ENCODE assay signal across 8 cellular contexts in the genomic region with DNA sequence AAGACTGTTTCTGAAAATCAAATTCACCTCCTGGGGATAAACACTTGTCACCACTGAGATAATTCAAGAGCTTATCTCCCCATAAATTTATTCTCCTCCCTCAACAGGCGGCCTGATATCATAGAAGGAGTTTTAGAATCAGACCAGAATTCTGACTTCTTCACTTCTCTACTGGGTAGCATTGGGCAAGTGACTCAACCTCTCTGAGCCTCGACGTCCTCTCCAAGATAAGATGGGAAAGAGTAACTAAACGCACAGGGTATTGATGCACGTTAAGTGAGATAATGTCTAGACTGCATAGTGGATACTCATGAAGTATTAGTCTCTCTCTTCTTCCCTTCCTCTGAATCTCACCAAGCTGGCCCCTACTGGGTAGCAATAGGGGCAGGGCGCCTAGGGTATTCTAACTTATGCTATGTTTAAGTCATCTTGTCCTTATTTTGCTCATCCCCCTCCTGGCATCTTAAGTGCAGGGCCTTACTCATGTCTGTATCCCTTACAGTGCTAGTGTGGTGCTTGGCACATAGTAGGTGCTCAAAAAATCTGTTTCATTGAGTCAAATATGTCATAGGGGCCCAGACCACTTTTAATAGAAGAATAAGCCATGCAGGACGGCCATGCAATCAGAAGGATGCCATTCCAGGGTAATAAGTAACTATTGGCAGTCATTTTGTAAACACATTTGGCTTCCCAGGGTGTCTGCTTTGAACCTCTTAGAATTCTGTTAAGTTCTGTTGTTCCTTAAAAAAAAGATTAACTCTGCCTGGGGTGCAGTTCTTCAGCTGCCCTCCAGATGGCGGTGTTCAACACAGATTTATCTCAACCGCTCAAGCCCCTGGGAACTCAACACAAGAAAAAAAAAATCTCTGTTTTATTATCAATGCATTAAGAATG.
DNase-seq lines count a peak whose midpoint lies in the region; ATAC-seq and TF ChIP-seq lines count a peak whose summit lies in the region.

No MANE protein-coding gene starts in this region.

- no peaks in the 10 kb centered on the region for H3K4me1 ChIP-seq in heart left ventricle

- H3K27ac ChIP-seq in C4-2B (no peak overlapping the region), heart left ventricle (no peak overlapping the region)

- intact Hi-C loops in heart left ventricle (cut with DNase I), result loop anchor here in 7 of 10 donors (1.0 to 10.0 kb wide), 6 partner anchors 244 to 586 kb away; a partner anchor contains a TSS

- TF ChIP-seq CTCF in C4-2B (conservative IDR thresholded peaks at IDR 0.05), result peak; percentile 95
- peak; percentile 85 for TF ChIP-seq CTCF in GM13976 (IDR thresholded peaks at IDR 0.05; ENCODE audit: borderline replicate concordance, control extremely low read depth, extremely low read depth, insufficient read depth, missing control alignments)
- TF ChIP-seq CTCF in heart left ventricle (IDR thresholded peaks at IDR 0.05), result peak; percentile 91 to 98 (median 95)

- peaks cover 0 to 31% (median 0%) of the 10 kb centered on the region in 9 donors for H3K27me3 ChIP-seq in heart left ventricle

- H3K4me3 ChIP-seq in heart left ventricle, result no peak overlapping the region

- no peaks in the 10 kb centered on the region for H3K36me3 ChIP-seq in heart left ventricle

- in situ Hi-C loops in GM13976 (cut with MboI; ENCODE audit: low sequenced_read_pairs, unreplicated experiment), result loop anchor here (10.0 kb wide), 1 partner anchor 366 kb away; no protein-coding TSS in a partner anchor

- DNase-seq in GM13976 (ENCODE audit: low spot score) (peak; percentile 52), NCI-H446 treated with DMSO at 0.1 percent for 48 hours (lab: John Stamatoyannopoulos, UW) (peak; percentile 10), heart left ventricle (peak in 2 of 5 donors; percentile 30 to 31), putamen (ENCODE audit: low spot score) (peak; percentile 34)
- peak; percentile 3 for DNase-seq in activated gamma-delta T cell treated with anti-CD3 and anti-CD28 coated beads, Interleukin-2, amount 50 U/mL, for 16 hours (ENCODE audit: low read depth)

- TF ChIP-seq POLR2A in heart left ventricle (IDR thresholded peaks at IDR 0.05), result no peak

- 50 to 53% (median 52%) methylated on average over 9 of the region's 9 CpGs for WGBS in heart left ventricle, 4 donors

- peak in 1 of 4 donors; percentile 28 for ATAC-seq in heart left ventricle
- no peak for ATAC-seq in HG02642 (IDR thresholded peaks at IDR 0.05; ENCODE audit: poor library complexity, unreplicated experiment)
- no peak for ATAC-seq in HG03520 (IDR thresholded peaks at IDR 0.05; ENCODE audit: unreplicated experiment)

- no peaks in the 10 kb centered on the region for H3K9me3 ChIP-seq in heart left ventricle
